In genomic region chr3:52218454-52218853, GRCh38 we compare ENCODE assay signal across 1 cellular context.
TF ChIP-seq lines count a peak whose summit lies in the region.

No MANE protein-coding gene starts in this region.

TF ChIP-seq in K562, 482 proteins besides CTCF, POLR2A, EP300 and RAD21:
- TF ChIP-seq PKNOX1 (IDR thresholded peaks at IDR 0.05) = no peak
- peak; percentile 45 for TF ChIP-seq RBFOX2 (IDR thresholded peaks at IDR 0.05; ENCODE audit: low read depth, low read length)
- TF ChIP-seq VEZF1 (CRISPR knock-in tag; IDR thresholded peaks at IDR 0.05) = 0 out of 2 replicates have a peak, but pooled peaks have one; percentile 21
- peak; percentile 25; the same call in 1 of the 2 replicates for TF ChIP-seq POLR2G (IDR thresholded peaks at IDR 0.05; ENCODE audit: low read depth, low read length)
- TF ChIP-seq KDM1A (IDR thresholded peaks at IDR 0.05) = no peak
- peak; percentile 44; the same call in 1 of the 2 replicates for TF ChIP-seq ZBTB7A (IDR thresholded peaks at IDR 0.05; ENCODE audit: borderline replicate concordance, control insufficient read depth, low read depth, low read length)
- TF ChIP-seq NFIC (IDR thresholded peaks at IDR 0.05) = peak; percentile 60
TF ChIP-seq in K562: peak in this region for 5.
